In the genomic region with DNA sequence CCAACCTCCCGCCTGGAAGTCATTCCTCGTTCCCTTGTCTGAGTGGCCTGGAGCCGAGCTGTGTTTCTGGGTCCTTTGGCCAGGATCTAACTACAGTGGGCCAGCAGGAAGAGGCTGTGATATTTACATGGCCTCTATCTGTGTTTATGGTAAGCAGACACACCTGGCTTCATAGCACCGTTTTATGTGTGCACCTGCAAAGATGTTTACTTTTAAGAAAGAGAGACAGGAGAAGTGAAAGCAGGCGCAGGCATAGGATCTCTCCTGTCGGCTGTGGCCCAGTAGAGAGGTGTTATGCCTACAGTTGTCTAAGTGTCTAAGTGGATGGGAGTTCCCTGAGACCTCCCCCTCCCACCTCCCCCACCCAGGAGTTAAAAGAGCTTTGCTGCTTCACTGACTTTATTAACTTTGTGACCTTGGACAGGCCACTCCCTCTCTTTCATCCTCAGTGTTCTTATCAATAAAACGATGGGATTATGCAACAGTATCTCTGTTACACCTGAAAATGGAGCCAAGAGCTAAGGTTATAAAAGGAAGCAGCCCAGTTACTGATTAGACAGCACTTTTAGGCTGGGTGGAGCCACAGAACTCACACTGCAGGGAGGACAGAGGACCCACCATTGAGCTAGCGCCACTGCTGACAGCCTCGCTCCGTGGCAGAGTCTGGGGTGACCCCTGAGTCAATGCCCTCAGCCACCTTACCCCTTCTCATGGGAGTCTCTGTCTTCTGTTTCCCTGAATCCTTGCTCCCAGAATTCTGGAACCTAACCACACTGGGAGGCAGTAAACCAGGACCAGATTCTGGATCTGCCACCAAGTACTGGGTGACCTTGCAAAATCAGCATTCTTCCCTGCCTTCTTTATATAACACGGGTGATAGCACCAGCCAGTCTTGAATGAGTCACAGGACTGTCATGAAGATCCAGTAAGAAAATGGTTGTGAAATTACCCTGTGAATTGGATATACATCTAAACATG, we compare ENCODE assay signal across 8 cellular contexts. TPM values are rescaled to one million over a fixed set of nuclear protein-coding genes. Genes with fewer than 3 reads are reported as not detected.
DNase-seq lines count a peak whose midpoint lies in the region; ATAC-seq, FAIRE-seq and TF ChIP-seq lines count a peak whose summit lies in the region.

No MANE protein-coding gene starts in this region.

- no peaks in the 10 kb centered on the region for H3K36me3 ChIP-seq in ovary

- ATAC-seq in HG03025 (IDR thresholded peaks at IDR 0.05; ENCODE audit: low FRiP score, unreplicated experiment), result peak; percentile 85

- no peak for TF ChIP-seq POLR2A in ovary (IDR thresholded peaks at IDR 0.05)

- intact Hi-C loops in ovary (cut with DNase I), result loop anchor here in 1 of 4 donors (2.0 kb wide), 1 partner anchor 41 kb away; no protein-coding TSS in a partner anchor

- no peaks in the 10 kb centered on the region for H3K27me3 ChIP-seq in ovary

- 48 to 49% (median 48%) methylated on average over 11 of the region's 11 CpGs for WGBS in ovary, 3 donors

- H3K27ac ChIP-seq in ovary, result no peak overlapping the region

- H3K4me1 ChIP-seq in ovary (ENCODE audit: insufficient read depth), result peaks cover 6% of the 10 kb centered on the region

- peak; percentile 82 for DNase-seq in ELR (ENCODE audit: low read depth)
- DNase-seq in NCI-H526 treated with DMSO at 0.1 percent for 48 hours (lab: John Stamatoyannopoulos, UW), result peak; percentile 100
- DNase-seq in fibroblast of gingiva (ENCODE audit: low read depth), result peak; percentile 75
- DNase-seq in skeletal muscle cell (ENCODE audit: low read depth), result peak; percentile 31
- DNase-seq in frontal cortex (ENCODE audit: low spot score in 2 of 2), result no peak
- no peak for DNase-seq in ovary
- DNase-seq in stimulated activated CD4-positive, alpha-beta T cell treated with anti-CD3 and anti-CD28 coated beads, Interleukin-2, amount 100 ng/mL, for 48 hours, result no peak

- H3K4me3 ChIP-seq in skeletal muscle cell (ENCODE audit: low read depth, low read length) (no peak overlapping the region), ovary (no peak overlapping the region)

- no peak for FAIRE-seq in frontal cortex (lab: Jason Lieb, UNC)

- no peaks in the 10 kb centered on the region for H3K9me3 ChIP-seq in ovary

- TF ChIP-seq EP300 in ovary (IDR thresholded peaks at IDR 0.05), result no peak

- TF ChIP-seq CTCF in ovary (IDR thresholded peaks at IDR 0.05), result no peak

RNA-seq across cellular contexts. Expression of a gene that starts 22.0 kb away (rescaled TPM):
- total RNA-seq in frontal cortex (not detected), ovary (10 to 100 TPM in 1 of 7 donors, 1 to 10 TPM in 4, under 1 TPM in 2; 0.18 to 76.2 (median 4.9) TPM)
- polyA plus RNA-seq in ovary, result under 1 TPM; 0.51 to 0.90 TPM

Comparison
In these comparisons a context has a peak if more than half of its experiments do, and no peak if none do; other contexts are left out.
1. DNase-seq: peak in ELR (single experiment), NCI-H526 treated with DMSO at 0.1 percent for 48 hours (single experiment), fibroblast of gingiva (single experiment) and skeletal muscle cell (single experiment); none in frontal cortex (0 of 2), ovary (0 of 5) and stimulated activated CD4-positive, alpha-beta T cell treated with anti-CD3 and anti-CD28 coated beads, Interleukin-2, amount 100 ng/mL, for 48 hours (0 of 2).